Comparison of ENCODE assay signal across 8 cellular contexts in the genomic region with DNA sequence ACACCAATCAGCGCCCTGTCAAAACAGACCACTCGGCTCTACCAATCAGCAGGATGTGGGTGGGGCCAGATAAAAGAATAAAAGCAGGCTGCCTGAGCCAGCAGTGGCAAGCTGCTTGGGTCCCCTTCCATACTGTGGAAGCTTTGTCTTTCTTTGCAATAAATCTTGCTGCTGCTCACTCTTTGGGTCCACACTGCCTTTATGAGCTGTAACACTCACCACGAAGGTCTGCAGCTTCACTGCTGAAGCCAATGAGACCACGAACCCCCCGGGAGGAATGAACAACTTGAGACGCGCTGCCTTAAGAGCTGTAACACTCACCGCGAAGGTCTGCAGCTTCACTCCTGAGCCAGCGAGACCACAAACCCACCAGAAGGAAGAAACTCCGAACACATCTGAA. TPM values are rescaled to one million over a fixed set of nuclear protein-coding genes. Genes with fewer than 3 reads are reported as not detected.
A peak's percentile ranks its signal among the peaks of the same experiment; 100 is the strongest.
DNase-seq lines count a peak whose midpoint lies in the region; ATAC-seq and TF ChIP-seq lines count a peak whose summit lies in the region.
"Not testable (repeated sequence)": the region's sequence is repeated elsewhere in the genome, so short reads cannot be mapped to it uniquely, and the experiment has no call there.

No MANE protein-coding gene starts in this region.

- POLR2A ChIA-PET in activated B cell treated with CpG ODN at 0.5 μM for 24 hours (lab: Charles Lee) = not testable (repeated sequence)

- not testable (repeated sequence) for TF ChIP-seq CTCF in Loucy (conservative IDR thresholded peaks at IDR 0.05; ENCODE audit: low read length); activated B cell treated with CpG ODN at 0.5 μM for 24 hours (IDR thresholded peaks at IDR 0.05); natural killer cell (IDR thresholded peaks at IDR 0.05)

- H3K27ac ChIP-seq in CD4-positive, CD25-positive, alpha-beta regulatory T cell (ENCODE audit: insufficient read depth, low read length, poor library complexity, severe bottlenecking) = peak overlapping the region; percentile 44
- H3K27ac ChIP-seq in effector memory CD4-positive, alpha-beta T cell (ENCODE audit: insufficient read depth, low read length, poor library complexity, severe bottlenecking) = not testable (repeated sequence)

- intact Hi-C loops in activated B cell treated with CpG ODN at 0.5 μM for 24 hours (cut with micrococcal nuclease) = loop anchor here (5.0 kb wide), 1 partner anchor 1987 kb away; a partner anchor contains a TSS
- intact Hi-C loops in natural killer cell (cut with micrococcal nuclease) = not testable (repeated sequence)

- not testable (repeated sequence) for H3K27me3 ChIP-seq in CD4-positive, CD25-positive, alpha-beta regulatory T cell (ENCODE audit: control insufficient read depth, insufficient read depth, low read length); Loucy (ENCODE audit: insufficient read depth, low read length, poor library complexity, severe bottlenecking); effector memory CD4-positive, alpha-beta T cell (replicated peaks; ENCODE audit: control insufficient read depth, insufficient read depth, low read length, poor library complexity, severe bottlenecking)

- CTCF ChIA-PET in activated B cell treated with CpG ODN at 0.5 μM for 24 hours (lab: Charles Lee) = not testable (repeated sequence)

- peak overlapping the region; percentile 91 to 98 (median 96) for H3K27ac Mint-ChIP-seq in CD4-positive, CD25-positive, alpha-beta regulatory T cell
- peak overlapping the region; percentile 62 for H3K27ac Mint-ChIP-seq in activated B cell treated with CpG ODN at 0.5 μM for 24 hours
- peak overlapping the region; percentile 68 to 79 for H3K27ac Mint-ChIP-seq in activated naive CD4-positive, alpha-beta T cell treated with anti-CD3 and anti-CD28 coated beads, Interleukin-2, amount 50 U/mL, for 72 hours
- H3K27ac Mint-ChIP-seq in natural killer cell = peak overlapping the region; percentile 80 to 84
- peak overlapping the region in 1 of 2 donors; percentile 78 for H3K27ac Mint-ChIP-seq in stimulated activated naive CD8-positive, alpha-beta T cell treated with anti-CD3 and anti-CD28 coated beads, Interleukin-15, amount 100 ng/mL, for 72 hours

- DNase-seq in CD4-positive, CD25-positive, alpha-beta regulatory T cell = peak in 1 of 3 donors; percentile 38
- DNase-seq in activated B cell treated with CpG ODN at 0.5 μM for 24 hours; activated naive CD4-positive, alpha-beta T cell treated with anti-CD3 and anti-CD28 coated beads, Interleukin-2, amount 50 U/mL, for 72 hours (ENCODE audit: low spot score in 2 of 2); effector memory CD4-positive, alpha-beta T cell; natural killer cell: not testable (repeated sequence)
- peak; percentile 36 for DNase-seq in activated T-cell treated with anti-CD3 and anti-CD28 coated beads, Interleukin-2, amount 50 U/mL, for 1 hour
- DNase-seq in stimulated activated naive CD8-positive, alpha-beta T cell treated with anti-CD3 and anti-CD28 coated beads, Interleukin-15, amount 100 ng/mL, for 72 hours = peak in 1 of 2 donors; percentile 37

- H2AFZ ChIP-seq in Loucy (ENCODE audit: low read length) = peak overlapping the region; percentile 50; the same call in 1 of the 2 replicates

- H3K79me2 ChIP-seq in Loucy (ENCODE audit: insufficient read depth, low read length) = not testable (repeated sequence)

- H3K4me3 ChIP-seq in CD4-positive, CD25-positive, alpha-beta regulatory T cell (ENCODE audit: low read depth, low read length) = peak overlapping the region; percentile 51
- peak overlapping the region; percentile 61 for H3K4me3 ChIP-seq in Loucy (ENCODE audit: low read length, poor library complexity, severe bottlenecking)
- H3K4me3 ChIP-seq in effector memory CD4-positive, alpha-beta T cell (ENCODE audit: insufficient read depth, low read depth, low read length, poor library complexity, severe bottlenecking) = peak overlapping the region; percentile 2

- H3K9me2 ChIP-seq in Loucy (replicated peaks; ENCODE audit: low read depth, low read length) = not testable (repeated sequence)

- H3K9me3 ChIP-seq in CD4-positive, CD25-positive, alpha-beta regulatory T cell (ENCODE audit: control insufficient read depth in 2 of 2, low read length in 2 of 2); Loucy (ENCODE audit: insufficient read depth, low read depth, low read length); effector memory CD4-positive, alpha-beta T cell (ENCODE audit: control insufficient read depth, low read length): not testable (repeated sequence)

- H3K27me3 Mint-ChIP-seq in CD4-positive, CD25-positive, alpha-beta regulatory T cell; activated B cell treated with CpG ODN at 0.5 μM for 24 hours; natural killer cell (ENCODE audit: low read depth in 2 of 2); stimulated activated naive CD8-positive, alpha-beta T cell treated with anti-CD3 and anti-CD28 coated beads, Interleukin-15, amount 100 ng/mL, for 72 hours: not testable (repeated sequence)

- H3K9ac ChIP-seq in Loucy (ENCODE audit: low read depth, low read length, poor library complexity, severe bottlenecking) = peak overlapping the region; percentile 65

- H3K4me1 Mint-ChIP-seq in CD4-positive, CD25-positive, alpha-beta regulatory T cell = peaks cover 10 to 38% (median 29%) of the 10 kb centered on the region in 4 donors
- H3K4me1 Mint-ChIP-seq in activated B cell treated with CpG ODN at 0.5 μM for 24 hours (peaks cover 23% of the 10 kb centered on the region), natural killer cell (peaks cover 24 to 26% of the 10 kb centered on the region in 2 donors)
- H3K4me1 Mint-ChIP-seq in stimulated activated naive CD8-positive, alpha-beta T cell treated with anti-CD3 and anti-CD28 coated beads, Interleukin-15, amount 100 ng/mL, for 72 hours = peaks cover 40% of the 10 kb centered on the region

- peaks cover 14% of the 10 kb centered on the region for H3K4me1 ChIP-seq in CD4-positive, CD25-positive, alpha-beta regulatory T cell (ENCODE audit: control insufficient read depth, insufficient read depth, low read length, poor library complexity, severe bottlenecking)
- H3K4me1 ChIP-seq in Loucy (ENCODE audit: insufficient read depth, low read length, poor library complexity, severe bottlenecking) = peaks cover 22% of the 10 kb centered on the region
- not testable (repeated sequence) for H3K4me1 ChIP-seq in effector memory CD4-positive, alpha-beta T cell (ENCODE audit: control insufficient read depth, insufficient read depth, low read length, poor library complexity, severe bottlenecking)

- not testable (repeated sequence) for ATAC-seq in CD4-positive, CD25-positive, alpha-beta regulatory T cell (ENCODE audit: low read depth in 2 of 2); activated B cell treated with CpG ODN at 0.5 μM for 24 hours (ENCODE audit: low read depth); activated naive CD4-positive, alpha-beta T cell treated with anti-CD3 and anti-CD28 coated beads, Interleukin-2, amount 50 U/mL, for 72 hours; natural killer cell; stimulated activated naive CD8-positive, alpha-beta T cell treated with anti-CD3 and anti-CD28 coated beads, Interleukin-15, amount 100 ng/mL, for 72 hours

- not testable (repeated sequence) for H3K9me3 Mint-ChIP-seq in CD4-positive, CD25-positive, alpha-beta regulatory T cell; activated B cell treated with CpG ODN at 0.5 μM for 24 hours; activated naive CD4-positive, alpha-beta T cell treated with anti-CD3 and anti-CD28 coated beads, Interleukin-2, amount 50 U/mL, for 72 hours; natural killer cell; stimulated activated naive CD8-positive, alpha-beta T cell treated with anti-CD3 and anti-CD28 coated beads, Interleukin-15, amount 100 ng/mL, for 72 hours

- H3K4me2 ChIP-seq in Loucy (ENCODE audit: low read depth, low read length, poor library complexity, severe bottlenecking) = peak overlapping the region; percentile 65

- not testable (repeated sequence) for H3K36me3 ChIP-seq in CD4-positive, CD25-positive, alpha-beta regulatory T cell (ENCODE audit: control insufficient read depth, insufficient read depth, low read length); Loucy (ENCODE audit: insufficient read depth, low read length); effector memory CD4-positive, alpha-beta T cell (ENCODE audit: control insufficient read depth, insufficient read depth, low read length)

- H3K4me3 Mint-ChIP-seq in CD4-positive, CD25-positive, alpha-beta regulatory T cell = peak overlapping the region; percentile 76 to 90 (median 82)
- peak overlapping the region; percentile 81 for H3K4me3 Mint-ChIP-seq in activated B cell treated with CpG ODN at 0.5 μM for 24 hours
- H3K4me3 Mint-ChIP-seq in natural killer cell = peak overlapping the region; percentile 86
- peak overlapping the region; percentile 73 to 82 for H3K4me3 Mint-ChIP-seq in stimulated activated naive CD8-positive, alpha-beta T cell treated with anti-CD3 and anti-CD28 coated beads, Interleukin-15, amount 100 ng/mL, for 72 hours

- not testable (repeated sequence) for H3K36me3 Mint-ChIP-seq in CD4-positive, CD25-positive, alpha-beta regulatory T cell; activated B cell treated with CpG ODN at 0.5 μM for 24 hours (ENCODE audit: low read depth); natural killer cell
- peaks cover 11 to 15% of the 10 kb centered on the region in 2 donors for H3K36me3 Mint-ChIP-seq in activated naive CD4-positive, alpha-beta T cell treated with anti-CD3 and anti-CD28 coated beads, Interleukin-2, amount 50 U/mL, for 72 hours

- H3F3A ChIP-seq in Loucy (ENCODE audit: low read depth) = not testable (repeated sequence)

- H4K20me1 ChIP-seq in Loucy (ENCODE audit: insufficient read depth, low read length, poor library complexity, severe bottlenecking) = not testable (repeated sequence)

RNA-seq across cellular contexts. Expression of a gene that starts 4.7 kb away (rescaled TPM):
- 164 TPM for total RNA-seq in CD4-positive, CD25-positive, alpha-beta regulatory T cell
- 100 to 1,000 TPM; 785 to 914 (median 844) TPM for polyA plus RNA-seq in CD4-positive, CD25-positive, alpha-beta regulatory T cell
- total RNA-seq in activated B cell treated with CpG ODN at 0.5 μM for 24 hours (107 and 131 TPM in 2 replicates), natural killer cell (10 to 100 TPM; 57.9 to 75.7 (median 64.8) TPM)
- total RNA-seq in activated naive CD4-positive, alpha-beta T cell treated with anti-CD3 and anti-CD28 coated beads, Interleukin-2, amount 50 U/mL, for 72 hours = 100 to 1,000 TPM; 193 to 270 TPM

Comparison
In these comparisons a context has a peak if more than half of its experiments do, and no peak if none do; other contexts are left out.
1. H3K4me3 ChIP-seq: peak in every context shown above with its lines; median percentile 61 in Loucy; 51 in CD4-positive, CD25-positive, alpha-beta regulatory T cell; 2 in effector memory CD4-positive, alpha-beta T cell.